28 cellular contexts compared by ENCODE assay signal in the genomic region with DNA sequence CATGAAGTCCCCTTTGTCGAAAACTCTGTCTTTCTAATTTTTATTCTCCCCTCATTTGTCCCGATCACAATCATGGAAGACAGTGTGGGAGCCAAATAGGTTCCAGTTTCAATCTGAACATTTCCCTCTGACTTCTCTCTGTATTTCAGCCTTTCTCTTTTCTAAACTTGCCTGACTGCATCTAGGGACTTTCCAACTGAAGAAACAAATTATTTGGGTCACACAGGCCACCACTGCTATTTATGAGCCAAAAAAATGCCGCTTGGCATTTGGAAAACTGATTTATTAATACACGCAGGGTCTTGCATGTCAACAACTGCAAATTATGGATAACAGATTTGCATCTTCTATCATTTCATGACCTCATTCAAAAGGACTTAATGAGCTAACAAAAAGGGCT.
"Had no signal": no experiment of that assay in that cellular context is flagged by ENCODE, and none has a peak within 500 bp of the region (broad histone marks: within the 10 kb centered on the region; RNA-seq: fewer than 3 reads in every experiment).

No MANE protein-coding gene starts in this region.

- H3K27ac Mint-ChIP-seq: activated CD4-positive, alpha-beta T cell treated with anti-CD3 and anti-CD28 coated beads for 36 hours; activated CD8-positive, alpha-beta memory T cell treated with anti-CD3 and anti-CD28 coated beads, Interleukin-2, amount 10 ng/mL, durations not matched to agents 7 days and 5 days; activated CD8-positive, alpha-beta T cell treated with anti-CD3 and anti-CD28 coated beads, Interleukin-2, amount 10 ng/mL, durations not matched to agents 7 days and 5 days; activated naive CD4-positive, alpha-beta T cell treated with anti-CD3 and anti-CD28 coated beads, Interleukin-2, amount 50 U/mL, for 24 hours; activated naive CD8-positive, alpha-beta T cell treated with anti-CD3 and anti-CD28 coated beads, Interleukin-2, amount 50 U/mL, for 24 hours; activated T-helper 2 cell treated with anti-CD3 and anti-CD28 coated beads, Interferon-gamma antibody, Interleukin-2, Interleukin-4, amounts not matched to agents 10 μg/mL and 5 μg/mL and 100 μg/mL, durations not matched to agents 14 hours and 24 hours and 36 hours; dendritic cell treated with granulocyte-macrophage colony-stimulating factor and Interleukin-4, amounts not matched to agents 40 ng/mL and 50 ng/mL, for 4 days; endodermal cell; naive B cell; nephron progenitor cell; stimulated activated effector memory CD8-positive, alpha-beta T cell treated with anti-CD3 and anti-CD28 coated beads, Interleukin-12 subunit alpha, Interleukin-12 subunit beta, amount 100 ng/mL, for 72 hours; T-helper 2 cell treated with Interferon-gamma antibody and Interleukin-4, amounts not matched to agents 5 μg/mL and 100 μg/mL, for 36 hours had no signal

- H3K4me1 Mint-ChIP-seq: activated CD4-positive, alpha-beta T cell treated with anti-CD3 and anti-CD28 coated beads for 36 hours; activated CD8-positive, alpha-beta memory T cell treated with anti-CD3 and anti-CD28 coated beads, Interleukin-2, amount 10 ng/mL, durations not matched to agents 7 days and 5 days; activated naive CD4-positive, alpha-beta T cell treated with anti-CD3 and anti-CD28 coated beads, Interleukin-2, amount 50 U/mL, for 24 hours; activated naive CD8-positive, alpha-beta T cell treated with anti-CD3 and anti-CD28 coated beads, Interleukin-2, amount 50 U/mL, for 24 hours; endodermal cell; naive B cell; nephron progenitor cell; stimulated activated effector memory CD8-positive, alpha-beta T cell treated with anti-CD3 and anti-CD28 coated beads, Interleukin-12 subunit alpha, Interleukin-12 subunit beta, amount 100 ng/mL, for 72 hours had no signal

- DNase-seq: activated CD4-positive, alpha-beta T cell treated with anti-CD3 and anti-CD28 coated beads for 36 hours; activated CD4-positive, CD25-positive, alpha-beta regulatory T cell; activated CD8-positive, alpha-beta memory T cell treated with anti-CD3 and anti-CD28 coated beads, Interleukin-2, amount 10 ng/mL, durations not matched to agents 7 days and 5 days; activated CD8-positive, alpha-beta T cell treated with anti-CD3 and anti-CD28 coated beads, Interleukin-2, amount 10 ng/mL, durations not matched to agents 7 days and 5 days; activated naive CD8-positive, alpha-beta T cell treated with anti-CD3 and anti-CD28 coated beads, Interleukin-2, amount 50 U/mL, for 24 hours; activated T-cell treated with anti-CD3 and anti-CD28 coated beads, Interleukin-2, amount 50 U/mL, for 48 hours; amygdala; central memory CD4-positive, alpha-beta T cell; endodermal cell; glutamatergic neuron; left lung; naive B cell; nephron progenitor cell; pancreas; sigmoid colon; small intestine; stimulated activated CD4-positive, alpha-beta T cell treated with anti-CD3 and anti-CD28 coated beads, Interleukin-4, amount 100 ng/mL, for 24 hours; stomach had no signal

- H3K4me3 ChIP-seq: breast epithelium, esophagus muscularis mucosa, left lung, pancreas, prostate gland, sigmoid colon, stomach, tibial nerve had no signal

- H3K9me3 Mint-ChIP-seq: activated naive CD4-positive, alpha-beta T cell treated with anti-CD3 and anti-CD28 coated beads, Interleukin-2, amount 50 U/mL, for 24 hours; activated naive CD8-positive, alpha-beta T cell treated with anti-CD3 and anti-CD28 coated beads, Interleukin-2, amount 50 U/mL, for 24 hours; stimulated activated effector memory CD8-positive, alpha-beta T cell treated with anti-CD3 and anti-CD28 coated beads, Interleukin-12 subunit alpha, Interleukin-12 subunit beta, amount 100 ng/mL, for 72 hours had no signal

- ATAC-seq: activated CD4-positive, alpha-beta T cell treated with anti-CD3 and anti-CD28 coated beads for 36 hours; activated CD8-positive, alpha-beta memory T cell treated with anti-CD3 and anti-CD28 coated beads, Interleukin-2, amount 10 ng/mL, durations not matched to agents 7 days and 5 days; activated CD8-positive, alpha-beta T cell treated with anti-CD3 and anti-CD28 coated beads, Interleukin-2, amount 10 ng/mL, durations not matched to agents 7 days and 5 days; activated naive CD8-positive, alpha-beta T cell treated with anti-CD3 and anti-CD28 coated beads, Interleukin-2, amount 50 U/mL, for 24 hours; left lung; stimulated activated effector memory CD8-positive, alpha-beta T cell treated with anti-CD3 and anti-CD28 coated beads, Interleukin-12 subunit alpha, Interleukin-12 subunit beta, amount 100 ng/mL, for 72 hours had no signal

- H3K27me3 Mint-ChIP-seq: dendritic cell treated with granulocyte-macrophage colony-stimulating factor and Interleukin-4, amounts not matched to agents 40 ng/mL and 50 ng/mL, for 4 days had no signal

- H3K36me3 ChIP-seq: breast epithelium, esophagus muscularis mucosa, left lung, neutrophil, pancreas, prostate gland, sigmoid colon, stomach, tibial nerve had no signal

- H3K9me3 ChIP-seq: esophagus muscularis mucosa, neutrophil, pancreas, prostate gland, sigmoid colon, tibial nerve had no signal

- H3K36me3 Mint-ChIP-seq: activated CD8-positive, alpha-beta memory T cell treated with anti-CD3 and anti-CD28 coated beads, Interleukin-2, amount 10 ng/mL, durations not matched to agents 7 days and 5 days; activated naive CD4-positive, alpha-beta T cell treated with anti-CD3 and anti-CD28 coated beads, Interleukin-2, amount 50 U/mL, for 24 hours; naive B cell; stimulated activated effector memory CD8-positive, alpha-beta T cell treated with anti-CD3 and anti-CD28 coated beads, Interleukin-12 subunit alpha, Interleukin-12 subunit beta, amount 100 ng/mL, for 72 hours had no signal

- H3K27ac ChIP-seq: breast epithelium, left lung, neutrophil, pancreas, prostate gland, stomach had no signal

- H3K27me3 ChIP-seq: breast epithelium, esophagus muscularis mucosa, left lung, neutrophil, pancreas, sigmoid colon, stomach, tibial nerve had no signal

- H3K4me1 ChIP-seq: breast epithelium, left lung, pancreas, prostate gland, sigmoid colon had no signal

- H3K4me3 Mint-ChIP-seq: activated CD4-positive, alpha-beta T cell treated with anti-CD3 and anti-CD28 coated beads for 36 hours; activated CD8-positive, alpha-beta memory T cell treated with anti-CD3 and anti-CD28 coated beads, Interleukin-2, amount 10 ng/mL, durations not matched to agents 7 days and 5 days; activated CD8-positive, alpha-beta T cell treated with anti-CD3 and anti-CD28 coated beads, Interleukin-2, amount 10 ng/mL, durations not matched to agents 7 days and 5 days; activated naive CD4-positive, alpha-beta T cell treated with anti-CD3 and anti-CD28 coated beads, Interleukin-2, amount 50 U/mL, for 24 hours; activated naive CD8-positive, alpha-beta T cell treated with anti-CD3 and anti-CD28 coated beads, Interleukin-2, amount 50 U/mL, for 24 hours; dendritic cell treated with granulocyte-macrophage colony-stimulating factor and Interleukin-4, amounts not matched to agents 40 ng/mL and 50 ng/mL, for 4 days; endodermal cell; naive B cell; nephron progenitor cell; stimulated activated effector memory CD8-positive, alpha-beta T cell treated with anti-CD3 and anti-CD28 coated beads, Interleukin-12 subunit alpha, Interleukin-12 subunit beta, amount 100 ng/mL, for 72 hours; T-helper 2 cell treated with Interferon-gamma antibody and Interleukin-4, amounts not matched to agents 5 μg/mL and 100 μg/mL, for 36 hours had no signal
